8 cellular contexts compared by ENCODE assay signal in genomic region chr19:19444694-19445155, GRCh38. TPM values are rescaled to one million over a fixed set of nuclear protein-coding genes. Genes with fewer than 3 reads are reported as not detected.
DNase-seq lines count a peak whose midpoint lies in the region; ATAC-seq and TF ChIP-seq lines count a peak whose summit lies in the region.

No MANE protein-coding gene starts in this region.

- H3K4me1 ChIP-seq in cardiac muscle cell (ENCODE audit: low read depth) (peaks cover 15% of the 10 kb centered on the region), upper lobe of right lung (peaks cover 35% of the 10 kb centered on the region)

- H3K9me3 Mint-ChIP-seq in activated naive CD4-positive, alpha-beta T cell treated with anti-CD3 and anti-CD28 coated beads, Interleukin-2, amount 50 U/mL, for 24 hours, result peaks cover 4% of the 10 kb centered on the region

- no peaks in the 10 kb centered on the region for H3K9me3 ChIP-seq in T-helper 17 cell (ENCODE audit: control insufficient read depth, low read length, poor library complexity, severe bottlenecking)
- H3K9me3 ChIP-seq in cardiac muscle cell (ENCODE audit: low read depth), result no peaks in the 10 kb centered on the region
- no peaks in the 10 kb centered on the region for H3K9me3 ChIP-seq in upper lobe of right lung

- ATAC-seq in T-helper 17 cell, result peak; percentile 24
- ATAC-seq in upper lobe of right lung, result peak; percentile 80

- H3K27me3 Mint-ChIP-seq in activated naive CD4-positive, alpha-beta T cell treated with anti-CD3 and anti-CD28 coated beads, Interleukin-2, amount 50 U/mL, for 24 hours, result no peaks in the 10 kb centered on the region
- no peaks in the 10 kb centered on the region for H3K27me3 Mint-ChIP-seq in T-helper 17 cell

- peak overlapping the region; percentile 26 for H3K4me3 Mint-ChIP-seq in activated naive CD4-positive, alpha-beta T cell treated with anti-CD3 and anti-CD28 coated beads, Interleukin-2, amount 50 U/mL, for 24 hours
- H3K4me3 Mint-ChIP-seq in T-helper 17 cell, result no peak overlapping the region

- no peak for DNase-seq in activated naive CD4-positive, alpha-beta T cell (lab: John Stamatoyannopoulos, UW)
- DNase-seq in T-helper 17 cell (no peak), cardiac muscle cell (ENCODE audit: low read depth in 1 of 2, low spot score in 1 of 2) (peak in 1 of 2 donors; percentile 43), upper lobe of right lung (no peak), NCI-H446 (lab: John Stamatoyannopoulos, UW) (no peak), NCI-H2029 (lab: John Stamatoyannopoulos, UW) (no peak), kidney glomerular epithelial cell (lab: John Stamatoyannopoulos, UW) (no peak)

- peaks cover 12% of the 10 kb centered on the region for H3K36me3 Mint-ChIP-seq in activated naive CD4-positive, alpha-beta T cell treated with anti-CD3 and anti-CD28 coated beads, Interleukin-2, amount 50 U/mL, for 24 hours
- peaks cover 11% of the 10 kb centered on the region for H3K36me3 Mint-ChIP-seq in T-helper 17 cell (ENCODE audit: low read depth)

- intact Hi-C loops in upper lobe of right lung (cut with DNase I), result no loop called here

- no peaks in the 10 kb centered on the region for H3K27me3 ChIP-seq in cardiac muscle cell
- H3K27me3 ChIP-seq in upper lobe of right lung, result no peaks in the 10 kb centered on the region

- H3K36me3 ChIP-seq in cardiac muscle cell, result no peaks in the 10 kb centered on the region
- no peaks in the 10 kb centered on the region for H3K36me3 ChIP-seq in upper lobe of right lung

- peak overlapping the region; percentile 48 for H3K27ac ChIP-seq in cardiac muscle cell
- peak overlapping the region; percentile 40 for H3K27ac ChIP-seq in upper lobe of right lung

- TF ChIP-seq CTCF in cardiac muscle cell (IDR thresholded peaks at IDR 0.05; ENCODE audit: low read depth, low read length) (no peak), upper lobe of right lung (IDR thresholded peaks at IDR 0.05) (no peak)

- H3K4me3 ChIP-seq in cardiac muscle cell, result no peak overlapping the region
- H3K4me3 ChIP-seq in upper lobe of right lung, result no peak overlapping the region

- H3K4me1 Mint-ChIP-seq in activated naive CD4-positive, alpha-beta T cell treated with anti-CD3 and anti-CD28 coated beads, Interleukin-2, amount 50 U/mL, for 24 hours, result peaks cover 78% of the 10 kb centered on the region
- peaks cover 56% of the 10 kb centered on the region for H3K4me1 Mint-ChIP-seq in T-helper 17 cell

- H3K27ac Mint-ChIP-seq in activated naive CD4-positive, alpha-beta T cell treated with anti-CD3 and anti-CD28 coated beads, Interleukin-2, amount 50 U/mL, for 24 hours, result peak overlapping the region; percentile 89
- H3K27ac Mint-ChIP-seq in T-helper 17 cell, result peak overlapping the region; percentile 88

RNA-seq across cellular contexts. Expression of gene GATAD2A, which starts 39.2 kb away (rescaled TPM):
- 100 to 1,000 TPM; 129 to 153 TPM for total RNA-seq in T-helper 17 cell
- 72.9 and 98.3 TPM in 2 replicates for total RNA-seq in cardiac muscle cell
- polyA plus RNA-seq in cardiac muscle cell, result 32.3 and 39.4 TPM in 2 replicates
- 85.8 TPM for total RNA-seq in upper lobe of right lung
